Comparison of ENCODE assay signal across 9 cellular contexts in the genomic region with DNA sequence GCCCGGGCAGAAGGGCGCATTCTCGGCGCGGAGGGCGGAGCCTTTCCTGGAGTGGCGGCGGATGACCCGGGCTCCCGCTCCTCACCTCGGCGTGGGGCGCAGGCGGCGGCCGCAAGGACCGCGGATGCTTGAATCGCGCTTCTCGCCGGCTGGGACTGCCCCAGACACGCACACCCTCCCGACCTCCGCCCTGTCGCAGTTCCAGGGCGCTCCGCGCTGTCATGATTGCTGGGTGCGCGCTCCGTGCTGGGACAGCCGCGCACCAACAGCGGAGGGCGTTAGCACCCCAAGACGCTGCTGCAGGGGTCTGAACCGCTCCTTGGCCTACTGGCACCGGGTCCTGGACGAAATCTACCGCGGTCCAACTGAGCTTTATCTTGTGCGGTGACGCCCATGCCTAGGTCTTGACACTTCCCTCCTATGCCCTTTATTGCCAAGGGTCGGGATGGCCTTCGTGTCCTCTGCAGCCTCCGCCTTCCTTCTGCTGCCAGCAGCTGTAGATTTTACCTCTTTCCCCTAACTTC. TPM values are rescaled to one million over a fixed set of nuclear protein-coding genes. Genes with fewer than 3 reads are reported as not detected.
DNase-seq lines count a peak whose midpoint lies in the region; ATAC-seq lines count a peak whose summit lies in the region.
"Had no signal": no experiment of that assay in that cellular context is flagged by ENCODE, and none has a peak within 500 bp of the region (broad histone marks: within the 10 kb centered on the region; RNA-seq: fewer than 3 reads in every experiment).

No MANE protein-coding gene starts in this region.

- H3K9ac ChIP-seq in Karpas-422 (ENCODE audit: low read length), result no peak overlapping the region

- H3K36me3 ChIP-seq in Karpas-422 (ENCODE audit: insufficient read depth, low read length), result no peaks in the 10 kb centered on the region

- H3K9me2 ChIP-seq in Karpas-422 (replicated peaks; ENCODE audit: insufficient read depth, low read length), result 0 out of 2 replicates have a peak, but pooled peaks cover 3% of the 10 kb centered on the region

- peaks cover 0 to 21% (median 4%) of the 10 kb centered on the region in 6 donors for H3K9me3 Mint-ChIP-seq in immature natural killer cell

- H3K36me3 Mint-ChIP-seq in immature natural killer cell, result peaks cover 0 to 8% (median 6%) of the 10 kb centered on the region in 3 donors

- no peaks in the 10 kb centered on the region for H4K20me1 ChIP-seq in Karpas-422 (ENCODE audit: insufficient read depth, low read depth, low read length)

- H3K4me1 Mint-ChIP-seq in immature natural killer cell, result peaks cover 13 to 21% of the 10 kb centered on the region in 2 donors

- H3K4me3 ChIP-seq in Karpas-422 (ENCODE audit: low read length), result no peak overlapping the region

- H3K79me2 ChIP-seq in Karpas-422 (ENCODE audit: low read length), result no peaks in the 10 kb centered on the region

- H3K27ac Mint-ChIP-seq in immature natural killer cell, result no peak overlapping the region

- DNase-seq in activated CD8-positive, alpha-beta memory T cell treated with anti-CD3 and anti-CD28 coated beads for 48 hours (ENCODE audit: low read depth in 2 of 3, low spot score in 2 of 3), result peak in 2 of 3 experiments; percentile 9 to 14
- DNase-seq in activated CD8-positive, alpha-beta memory T cell treated with anti-CD3 and anti-CD28 coated beads, Interleukin-2, amount 50 U/mL, for 4 hours, result no peak
- DNase-seq in astrocyte of the hippocampus (ENCODE audit: low read depth, low spot score) (peak; percentile 50), immature natural killer cell (no peak), Karpas-422 (no peak)
- DNase-seq in stimulated activated CD4-positive, alpha-beta T cell treated with anti-CD3 and anti-CD28 coated beads, TNF-alpha, amount 100 ng/mL, for 48 hours (ENCODE audit: low read depth in 3 of 3), result peak in 2 of 3 donors; percentile 3 to 21

- peak overlapping the region; percentile 2 to 75 (median 49) for H3K4me3 Mint-ChIP-seq in immature natural killer cell

- H3K27me3 Mint-ChIP-seq in immature natural killer cell (ENCODE audit: low read depth in 3 of 3), result peaks cover 2 to 29% (median 16%) of the 10 kb centered on the region in 3 donors

- H3K9me3 ChIP-seq in Karpas-422 (ENCODE audit: low read length), result no peaks in the 10 kb centered on the region

- peaks cover 10% of the 10 kb centered on the region for H3K4me1 ChIP-seq in Karpas-422 (ENCODE audit: low read length)

- ATAC-seq in HG03108 (IDR thresholded peaks at IDR 0.05; ENCODE audit: unreplicated experiment), result peak; percentile 60
- no peak for ATAC-seq in HG02763 (IDR thresholded peaks at IDR 0.05; ENCODE audit: unreplicated experiment)

- H3K27me3 ChIP-seq in Karpas-422 (ENCODE audit: low read length), result no peaks in the 10 kb centered on the region

- H2AFZ ChIP-seq in Karpas-422 (ENCODE audit: low read length), result no peak overlapping the region

- H3K4me2 ChIP-seq in Karpas-422 (ENCODE audit: low read depth, low read length, poor library complexity, severe bottlenecking), result no peak overlapping the region

- no peak overlapping the region for H3K27ac ChIP-seq in Karpas-422 (ENCODE audit: low read length)
- H3K27ac ChIP-seq: VCaP had no signal

RNA-seq across cellular contexts. Expression of gene IRAK1BP1, which starts 43.3 kb away (rescaled TPM):
- 1 to 10 TPM in 1 of 3 donors, under 1 TPM in 2; 0.69 to 1.1 (median 0.77) TPM for polyA plus RNA-seq in immature natural killer cell
- 10.1 and 16.5 TPM in 2 replicates for total RNA-seq in Karpas-422 (2014; rRNA removed; shearing (Covaris generic); ENCODE audit: low replicate concordance)

Comparison
In these comparisons a context has a peak if more than half of its experiments do, and no peak if none do; other contexts are left out.
1. DNase-seq: peak in activated CD8-positive, alpha-beta memory T cell treated with anti-CD3 and anti-CD28 coated beads for 48 hours (2 of 3), astrocyte of the hippocampus (single experiment) and stimulated activated CD4-positive, alpha-beta T cell treated with anti-CD3 and anti-CD28 coated beads, TNF-alpha, amount 100 ng/mL, for 48 hours (2 of 3); none in activated CD8-positive, alpha-beta memory T cell treated with anti-CD3 and anti-CD28 coated beads, Interleukin-2, amount 50 U/mL, for 4 hours (single experiment), immature natural killer cell (0 of 3) and Karpas-422 (single experiment).